In genomic region chr4:90852232-90852631, GRCh38 we compare ENCODE assay signal across 1 cellular context.
TF ChIP-seq lines count a peak whose summit lies in the region.

No MANE protein-coding gene starts in this region.

TF ChIP-seq in H1, 55 proteins besides CTCF, POLR2A, EP300 and RAD21 (continued from another document):
- TF ChIP-seq CHD7 (IDR thresholded peaks at IDR 0.05; ENCODE audit: insufficient replicate concordance, low read length): no peak
- TF ChIP-seq YY1 (IDR thresholded peaks at IDR 0.05; ENCODE audit: low read depth, low read length): no peak
- no peak for TF ChIP-seq CREB1 (IDR thresholded peaks at IDR 0.05)
- no peak for TF ChIP-seq TAF1 (IDR thresholded peaks at IDR 0.05; ENCODE audit: low read depth, low read length)
- TF ChIP-seq GABPA (IDR thresholded peaks at IDR 0.05; ENCODE audit: borderline replicate concordance, insufficient read depth, low read length): no peak
- TF ChIP-seq CBX5 (IDR thresholded peaks at IDR 0.05; ENCODE audit: low read depth, low read length): no peak
- TF ChIP-seq SP2 (IDR thresholded peaks at IDR 0.05; ENCODE audit: low read length): no peak
- TF ChIP-seq ASH2L (IDR thresholded peaks at IDR 0.05; ENCODE audit: low read length): no peak
- no peak for TF ChIP-seq CTBP2 (IDR thresholded peaks at IDR 0.05; ENCODE audit: borderline replicate concordance, insufficient read depth, insufficient read length, low read length)
- TF ChIP-seq RFX5 (IDR thresholded peaks at IDR 0.05; ENCODE audit: borderline replicate concordance, low read depth, low read length): no peak
- no peak for TF ChIP-seq CBX8 (IDR thresholded peaks at IDR 0.05; ENCODE audit: borderline replicate concordance, low read depth, low read length)
